In the genomic region with DNA sequence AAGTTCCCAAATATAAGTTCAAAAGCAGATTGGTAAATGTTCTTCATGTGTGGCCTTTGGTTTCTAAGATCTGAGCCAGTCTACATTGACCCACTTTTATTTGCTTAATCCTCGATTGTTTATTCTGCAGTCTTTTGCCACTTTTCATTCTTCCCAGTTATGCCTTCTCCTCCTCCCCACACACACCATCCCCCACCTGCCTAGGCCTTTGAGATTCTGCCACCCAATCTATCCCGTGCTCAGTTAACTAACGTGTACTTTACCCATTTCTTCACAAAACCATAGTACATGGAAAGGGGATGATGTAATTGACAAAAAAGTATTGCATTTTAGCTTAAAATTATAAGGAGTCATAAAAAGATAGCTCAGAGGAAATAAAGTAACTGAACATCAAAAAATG, we compare ENCODE assay signal across 17 cellular contexts. TPM values are rescaled to one million over a fixed set of nuclear protein-coding genes. Genes with fewer than 3 reads are reported as not detected.
"Had no signal": no experiment of that assay in that cellular context is flagged by ENCODE, and none has a peak within 500 bp of the region (broad histone marks: within the 10 kb centered on the region; RNA-seq: fewer than 3 reads in every experiment).

No MANE protein-coding gene starts in this region.

- H3K27me3 Mint-ChIP-seq: activated naive CD8-positive, alpha-beta T cell treated with anti-CD3 and anti-CD28 coated beads, Interleukin-2, amount 50 U/mL, for 24 hours had no signal

- H3K4me3 ChIP-seq: ascending aorta, pancreas had no signal

- H3K4me1 ChIP-seq: ascending aorta had no signal

- H3K27ac ChIP-seq: ascending aorta, pancreas, WERI-Rb-1 had no signal

- ATAC-seq: activated naive CD8-positive, alpha-beta T cell treated with anti-CD3 and anti-CD28 coated beads, Interleukin-2, amount 50 U/mL, for 24 hours; esophagus mucosa; left ventricle myocardium superior; pancreas had no signal

- H3K27me3 ChIP-seq: ascending aorta, pancreas had no signal

- H3K27ac Mint-ChIP-seq: activated naive CD4-positive, alpha-beta T cell treated with anti-CD3 and anti-CD28 coated beads for 36 hours; activated naive CD8-positive, alpha-beta T cell treated with anti-CD3 and anti-CD28 coated beads, Interleukin-2, amount 50 U/mL, for 24 hours; activated T-helper 2 cell treated with anti-CD3 and anti-CD28 coated beads, Interferon-gamma antibody, Interleukin-2, Interleukin-4, amounts not matched to agents 10 μg/mL and 5 μg/mL and 100 μg/mL, durations not matched to agents 14 hours and 24 hours and 36 hours had no signal

- H3K4me3 Mint-ChIP-seq: activated naive CD4-positive, alpha-beta T cell treated with anti-CD3 and anti-CD28 coated beads for 36 hours; activated naive CD8-positive, alpha-beta T cell treated with anti-CD3 and anti-CD28 coated beads, Interleukin-2, amount 50 U/mL, for 24 hours had no signal

- H3K9me3 Mint-ChIP-seq: activated naive CD4-positive, alpha-beta T cell treated with anti-CD3 and anti-CD28 coated beads for 36 hours; activated naive CD8-positive, alpha-beta T cell treated with anti-CD3 and anti-CD28 coated beads, Interleukin-2, amount 50 U/mL, for 24 hours; activated T-helper 2 cell treated with anti-CD3 and anti-CD28 coated beads, Interferon-gamma antibody, Interleukin-2, Interleukin-4, amounts not matched to agents 10 μg/mL and 5 μg/mL and 100 μg/mL, durations not matched to agents 14 hours and 24 hours and 36 hours had no signal

- FAIRE-seq: pancreas, small intestine had no signal

- H3K9me3 ChIP-seq: ascending aorta, pancreas had no signal

- H3K36me3 ChIP-seq: ascending aorta, pancreas, WERI-Rb-1 had no signal

- DNase-seq: activated CD4-positive, alpha-beta T cell treated with anti-CD3 and anti-CD28 coated beads, Interleukin-2, amount 50 U/mL, for 48 hours; activated naive CD4-positive, alpha-beta T cell treated with anti-CD3 and anti-CD28 coated beads for 36 hours; activated naive CD8-positive, alpha-beta T cell treated with anti-CD3 and anti-CD28 coated beads, Interleukin-2, amount 50 U/mL, for 24 hours; foreskin fibroblast; left ventricle myocardium superior; pancreas; small intestine; stimulated activated CD4-positive, alpha-beta T cell treated with anti-CD3 and anti-CD28 coated beads, Interleukin-4, amount 100 ng/mL, for 24 hours; stimulated activated naive CD4-positive, alpha-beta T cell treated with Interleukin-2 at 50 U/mL for 16 hours; substantia nigra; trophoblast cell; WERI-Rb-1 had no signal

RNA-seq across cellular contexts. Expression of a gene that starts 3.7 kb away (rescaled TPM):
- total RNA-seq: activated naive CD4-positive, alpha-beta T cell treated with anti-CD3 and anti-CD28 coated beads for 36 hours had no signal
- polyA plus RNA-seq: neural cell had no signal

RNA-seq across cellular contexts. Expression of a gene that starts 47.3 kb away (rescaled TPM):
- total RNA-seq: activated naive CD4-positive, alpha-beta T cell treated with anti-CD3 and anti-CD28 coated beads for 36 hours; activated T-helper 2 cell treated with anti-CD3 and anti-CD28 coated beads, Interferon-gamma antibody, Interleukin-2, Interleukin-4, amounts not matched to agents 10 μg/mL and 5 μg/mL and 100 μg/mL, durations not matched to agents 14 hours and 24 hours and 36 hours; T-helper 1 cell treated with Interleukin-12 subunit alpha and Interleukin-12 subunit beta and Interleukin-4 antibody, amounts not matched to agents 30 ng/mL and 1 ng/mL, for 36 hours had no signal
